Comparison of ENCODE assay signal across 22 cellular contexts in the genomic region with DNA sequence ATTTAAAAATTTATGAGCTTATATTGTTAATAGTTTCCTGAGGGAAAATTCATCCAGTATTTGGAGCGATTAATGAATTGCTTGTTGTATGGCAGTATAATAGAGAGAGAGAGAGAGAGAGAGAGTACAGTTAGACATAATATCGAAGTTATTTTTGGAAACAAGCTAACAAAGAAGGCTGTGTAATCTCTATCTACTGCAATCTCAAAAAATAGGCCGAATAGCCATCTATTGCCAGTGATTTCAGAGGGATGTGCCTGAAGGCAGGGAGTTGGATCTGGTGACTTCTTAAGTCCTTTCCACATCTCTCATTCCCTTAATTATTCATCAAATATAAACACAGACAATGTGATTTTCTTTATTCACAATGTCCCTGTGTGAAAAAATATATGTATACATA.
DNase-seq lines count a peak whose midpoint lies in the region; TF ChIP-seq lines count a peak whose summit lies in the region.
"Had no signal": no experiment of that assay in that cellular context is flagged by ENCODE, and none has a peak within 500 bp of the region (broad histone marks: within the 10 kb centered on the region; RNA-seq: fewer than 3 reads in every experiment).

No MANE protein-coding gene starts in this region.

- WGBS in spleen, 5 donors: 57 to 83% (median 74%) methylated on average over 3 of the region's 3 CpGs

- H3K4me1 Mint-ChIP-seq in MCF 10A (ENCODE audit: insufficient read depth, unreplicated experiment): peaks cover 24% of the 10 kb centered on the region

- no peaks in the 10 kb centered on the region for H3K27me3 Mint-ChIP-seq in MCF 10A (ENCODE audit: insufficient read depth, unreplicated experiment)
- H3K27me3 Mint-ChIP-seq: activated T-cell treated with anti-CD3 and anti-CD28 coated beads, Interleukin-2, amount 50 U/mL, for 24 hours; progenitor cell of endocrine pancreas; type B pancreatic cell had no signal

- no peak overlapping the region for H3K4me3 Mint-ChIP-seq in MCF 10A (ENCODE audit: unreplicated experiment)
- H3K4me3 Mint-ChIP-seq: activated CD8-positive, alpha-beta T cell treated with anti-CD3 and anti-CD28 coated beads, Interleukin-2, amount 10 ng/mL, durations not matched to agents 7 days and 5 days; activated T-cell treated with anti-CD3 and anti-CD28 coated beads, Interleukin-2, amount 50 U/mL, for 24 hours; type B pancreatic cell had no signal

- no peak for TF ChIP-seq POLR2A in breast epithelium (IDR thresholded peaks at IDR 0.05)
- no peak for TF ChIP-seq POLR2A in spleen (IDR thresholded peaks at IDR 0.05)

- H3K9me3 ChIP-seq in breast epithelium: no peaks in the 10 kb centered on the region
- no peaks in the 10 kb centered on the region for H3K9me3 ChIP-seq in muscle layer of colon (ENCODE audit: low read length)
- H3K9me3 ChIP-seq in spleen: peaks cover 0 to 13% (median 0%) of the 10 kb centered on the region in 8 donors
- H3K9me3 ChIP-seq: MG63, stomach had no signal

- peak overlapping the region; percentile 29 for H3K27ac Mint-ChIP-seq in MCF 10A (ENCODE audit: low read depth, unreplicated experiment)
- H3K27ac Mint-ChIP-seq: activated CD8-positive, alpha-beta T cell treated with anti-CD3 and anti-CD28 coated beads, Interleukin-2, amount 10 ng/mL, durations not matched to agents 7 days and 5 days; activated T-cell treated with anti-CD3 and anti-CD28 coated beads, Interleukin-2, amount 50 U/mL, for 24 hours; progenitor cell of endocrine pancreas; type B pancreatic cell had no signal

- H3K9me3 Mint-ChIP-seq in MCF 10A (ENCODE audit: unreplicated experiment): no peaks in the 10 kb centered on the region

- H3K9ac ChIP-seq in muscle layer of colon (ENCODE audit: low read length): no peak overlapping the region

- no peaks in the 10 kb centered on the region for H3K4me1 ChIP-seq in breast epithelium
- H3K4me1 ChIP-seq in muscle layer of colon (ENCODE audit: insufficient read depth, low read length): peaks cover 41% of the 10 kb centered on the region
- H3K4me1 ChIP-seq in spleen: peaks cover 0 to 21% (median 13%) of the 10 kb centered on the region in 6 donors

- DNase-seq in MCF 10A (ENCODE audit: unreplicated experiment) (no peak), breast epithelium (ENCODE audit: low spot score in 2 of 2) (no peak), fibroblast of the aortic adventitia (ENCODE audit: low read depth) (peak; percentile 30), spleen (no peak), DMS53 (lab: John Stamatoyannopoulos, UW) (no peak), NCI-H345 (lab: John Stamatoyannopoulos, UW) (no peak), T1000 (lab: John Stamatoyannopoulos, UW) (no peak)
- DNase-seq: 8988T; activated CD4-positive, CD25-positive, alpha-beta regulatory T cell treated with anti-CD3 and anti-CD28 coated beads, Interleukin-2, amount 50 U/mL, for 72 hours; activated CD8-positive, alpha-beta T cell treated with anti-CD3 and anti-CD28 coated beads, Interleukin-2, amount 10 ng/mL, durations not matched to agents 7 days and 5 days; activated T-cell treated with anti-CD3 and anti-CD28 coated beads, Interleukin-2, amount 50 U/mL, for 24 hours; AML-193; DMS79 treated with DMSO at 0.1 percent for 48 hours; MG63; NCI-H146; NCI-H748 treated with DMSO at 0.1 percent for 48 hours; stomach had no signal

- H3K36me3 ChIP-seq in breast epithelium (no peaks in the 10 kb centered on the region), muscle layer of colon (ENCODE audit: insufficient read depth, low read length) (no peaks in the 10 kb centered on the region), spleen (no peaks in the 10 kb centered on the region)
- H3K36me3 ChIP-seq: MG63, stomach had no signal

- intact Hi-C loops in MCF 10A (cut with micrococcal nuclease): no loop called here
- intact Hi-C loops in breast epithelium (cut with DNase I; ENCODE audit: low total_unique reads): no loop called here
- intact Hi-C loops in spleen (cut with DNase I; ENCODE audit: low total_unique reads): no loop called here

- H3K4me3 ChIP-seq in breast epithelium (no peak overlapping the region), fibroblast of the aortic adventitia (ENCODE audit: low read depth, low read length) (no peak overlapping the region), muscle layer of colon (ENCODE audit: low read depth in 1 of 2, low read length in 2 of 2) (no peak overlapping the region), spleen (no peak overlapping the region)
- H3K4me3 ChIP-seq: GM12878, MG63, stomach had no signal

- POLR2A ChIA-PET in MCF 10A (lab: Yijun Ruan, JAX): interaction anchor here (0.6 to 1.0 kb wide), 2 partner anchors 37 to 228 kb away, joined by 3 to 4 read pairs; no protein-coding TSS in a partner anchor

- CTCF ChIA-PET in MCF 10A (lab: Yijun Ruan, JAX): interaction anchor here (0.7 kb wide), 1 partner anchor 386 kb away, joined by 3 read pairs; no protein-coding TSS in a partner anchor

- peaks cover 7% of the 10 kb centered on the region for H3K36me3 Mint-ChIP-seq in MCF 10A (ENCODE audit: insufficient read depth, unreplicated experiment)

- no TSS peak for BruUV-seq in MCF 10A (replicated peaks; lab: Mats Ljungman, UMichigan)

- H3K27me3 ChIP-seq in breast epithelium: no peaks in the 10 kb centered on the region
- no peaks in the 10 kb centered on the region for H3K27me3 ChIP-seq in muscle layer of colon (ENCODE audit: control insufficient read depth in 1 of 2, insufficient read depth in 2 of 2, low read length in 2 of 2)
- H3K27me3 ChIP-seq in spleen (replicated peaks in 1 of 7): no peaks in the 10 kb centered on the region
- H3K27me3 ChIP-seq: MG63, stomach had no signal

- no peak for TF ChIP-seq CTCF in MCF 10A (IDR thresholded peaks at IDR 0.05; ENCODE audit: unreplicated experiment)
- TF ChIP-seq CTCF in breast epithelium (IDR thresholded peaks at IDR 0.05): no peak
- TF ChIP-seq CTCF in fibroblast of the aortic adventitia (IDR thresholded peaks at IDR 0.05; ENCODE audit: insufficient read depth, low read length): no peak
- no peak for TF ChIP-seq CTCF in spleen (IDR thresholded peaks at IDR 0.05 in 8 of 11, conservative IDR thresholded peaks at IDR 0.05 in 3 of 11)

- no peak overlapping the region for H3K27ac ChIP-seq in breast epithelium
- peak overlapping the region; percentile 1 for H3K27ac ChIP-seq in muscle layer of colon (ENCODE audit: low read depth, low read length)
- peak overlapping the region in 5 of 8 donors; percentile 6 to 47 (median 28) for H3K27ac ChIP-seq in spleen
- H3K27ac ChIP-seq: epithelial cell of prostate had no signal

Comparison
In these comparisons a context has a peak if more than half of its experiments do, and no peak if none do; other contexts are left out.
1. H3K27ac ChIP-seq: peak in muscle layer of colon (single experiment) and spleen (5 of 8); none in breast epithelium (0 of 2).